12 cellular contexts compared by ENCODE assay signal in the genomic region with DNA sequence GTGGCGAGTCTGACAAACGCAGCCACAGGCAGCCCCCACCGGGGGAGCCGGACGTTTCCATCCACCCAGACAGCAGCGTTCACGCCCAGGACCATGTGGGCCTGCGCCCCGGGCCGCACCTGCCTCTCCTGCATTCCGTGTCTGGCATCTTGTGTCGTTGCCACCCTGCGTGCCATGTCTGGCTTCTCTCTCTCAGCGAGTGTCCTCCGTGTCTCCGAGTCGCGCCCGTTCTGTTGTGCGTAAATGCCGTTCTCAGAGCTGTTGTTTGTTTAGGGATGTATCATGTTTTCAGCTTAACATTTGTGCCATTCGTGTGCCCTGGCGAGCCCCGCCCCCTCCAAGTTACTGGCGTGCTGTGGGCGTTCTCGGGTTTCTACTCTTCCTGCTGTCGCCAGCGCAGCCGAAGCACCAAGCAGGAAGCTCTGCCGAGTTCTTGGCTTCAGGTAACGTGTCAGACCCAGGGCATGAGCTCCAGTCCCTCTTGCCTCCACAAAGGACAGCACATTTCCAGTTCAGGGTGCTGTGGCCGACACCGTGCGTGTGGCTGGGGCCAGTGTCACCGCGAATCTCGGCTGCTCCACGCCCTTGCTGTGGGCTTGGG. TPM values are rescaled to one million over a fixed set of nuclear protein-coding genes. Genes with fewer than 3 reads are reported as not detected.
DNase-seq lines count a peak whose midpoint lies in the region; ATAC-seq and TF ChIP-seq lines count a peak whose summit lies in the region.
"Had no signal": no experiment of that assay in that cellular context is flagged by ENCODE, and none has a peak within 500 bp of the region (broad histone marks: within the 10 kb centered on the region; RNA-seq: fewer than 3 reads in every experiment).

No MANE protein-coding gene starts in this region.

- H4K20me1 ChIP-seq in neural progenitor cell (ENCODE audit: low read depth): no peaks in the 10 kb centered on the region

- intact Hi-C loops in activated CD8-positive, alpha-beta T cell treated with anti-CD3 and anti-CD28 coated beads for 36 hours (cut with micrococcal nuclease): no loop called here

- DNase-seq in DMS53 (lab: John Stamatoyannopoulos, UW) (peak; percentile 83), NCI-H2029 (lab: John Stamatoyannopoulos, UW) (peak; percentile 81), neural progenitor cell (ENCODE audit: low spot score) (peak; percentile 31), islet precursor cell (no peak), cerebellar nuclear complex (lab: John Stamatoyannopoulos, UW) (no peak), foreskin keratinocyte (no peak)
- peak; percentile 60 for DNase-seq in activated CD8-positive, alpha-beta T cell treated with anti-CD3 and anti-CD28 coated beads for 36 hours
- DNase-seq: endodermal cell, HFFc6, immature natural killer cell had no signal

- peaks cover 16% of the 10 kb centered on the region for H3K4me1 Mint-ChIP-seq in activated CD8-positive, alpha-beta T cell treated with anti-CD3 and anti-CD28 coated beads for 36 hours (ENCODE audit: low read depth)
- peaks cover 10% of the 10 kb centered on the region for H3K4me1 Mint-ChIP-seq in neural progenitor cell
- H3K4me1 Mint-ChIP-seq: immature natural killer cell had no signal

- no peak for TF ChIP-seq CTCF in activated CD8-positive, alpha-beta T cell treated with anti-CD3 and anti-CD28 coated beads for 36 hours (IDR thresholded peaks at IDR 0.05)
- TF ChIP-seq CTCF in neural progenitor cell (IDR thresholded peaks at IDR 0.05) (no peak), foreskin keratinocyte (conservative IDR thresholded peaks at IDR 0.05) (no peak)

- H3K27ac Mint-ChIP-seq in activated CD8-positive, alpha-beta T cell treated with anti-CD3 and anti-CD28 coated beads for 36 hours: peak overlapping the region; percentile 36
- H3K27ac Mint-ChIP-seq in neural progenitor cell: no peak overlapping the region
- H3K27ac Mint-ChIP-seq: endodermal cell, HFFc6, immature natural killer cell had no signal

- ATAC-seq in activated CD8-positive, alpha-beta T cell treated with anti-CD3 and anti-CD28 coated beads for 36 hours: peak; percentile 55
- ATAC-seq in foreskin keratinocyte (no peak), GM18861 (IDR thresholded peaks at IDR 0.05; ENCODE audit: unreplicated experiment) (no peak)

- H3K36me3 ChIP-seq in neural progenitor cell: no peaks in the 10 kb centered on the region
- H3K36me3 ChIP-seq: vagina had no signal

- no peak overlapping the region for H3K4me3 Mint-ChIP-seq in activated CD8-positive, alpha-beta T cell treated with anti-CD3 and anti-CD28 coated beads for 36 hours
- H3K4me3 Mint-ChIP-seq in neural progenitor cell: no peak overlapping the region
- H3K4me3 Mint-ChIP-seq: endodermal cell, HFFc6, immature natural killer cell had no signal

- no peak overlapping the region for H3K4me2 ChIP-seq in neural progenitor cell

- H3K79me2 ChIP-seq in neural progenitor cell (ENCODE audit: low read depth): no peaks in the 10 kb centered on the region

- H3K27me3 ChIP-seq in neural progenitor cell (peaks cover 99% of the 10 kb centered on the region), foreskin keratinocyte (peaks cover 45% of the 10 kb centered on the region)
- H3K27me3 ChIP-seq: vagina had no signal

- POLR2A ChIA-PET in activated CD8-positive, alpha-beta T cell treated with anti-CD3 and anti-CD28 coated beads for 36 hours (lab: Charles Lee): no interaction called here

- H3K36me3 Mint-ChIP-seq in activated CD8-positive, alpha-beta T cell treated with anti-CD3 and anti-CD28 coated beads for 36 hours (ENCODE audit: low read depth): no peaks in the 10 kb centered on the region
- H3K36me3 Mint-ChIP-seq in neural progenitor cell: no peaks in the 10 kb centered on the region
- H3K36me3 Mint-ChIP-seq: immature natural killer cell had no signal

- no peak overlapping the region for H3K27ac ChIP-seq in neural progenitor cell
- H3K27ac ChIP-seq in foreskin keratinocyte: no peak overlapping the region
- H3K27ac ChIP-seq: vagina had no signal

- no peak overlapping the region for H3K4me3 ChIP-seq in neural progenitor cell
- H3K4me3 ChIP-seq: vagina had no signal

- CTCF ChIA-PET in activated CD8-positive, alpha-beta T cell treated with anti-CD3 and anti-CD28 coated beads for 36 hours (lab: Charles Lee): no interaction called here

- no peak overlapping the region for H3K9ac ChIP-seq in neural progenitor cell

- no peaks in the 10 kb centered on the region for H3F3A ChIP-seq in neural progenitor cell (ENCODE audit: low read depth)

- no peaks in the 10 kb centered on the region for H3K9me3 Mint-ChIP-seq in activated CD8-positive, alpha-beta T cell treated with anti-CD3 and anti-CD28 coated beads for 36 hours
- H3K9me3 Mint-ChIP-seq in neural progenitor cell: no peaks in the 10 kb centered on the region
- H3K9me3 Mint-ChIP-seq: HFFc6 had no signal

- H3K4me1 ChIP-seq in neural progenitor cell (no peaks in the 10 kb centered on the region), foreskin keratinocyte (no peaks in the 10 kb centered on the region)
- H3K4me1 ChIP-seq: vagina had no signal

- H3K27me3 Mint-ChIP-seq in activated CD8-positive, alpha-beta T cell treated with anti-CD3 and anti-CD28 coated beads for 36 hours: peaks cover 4% of the 10 kb centered on the region
- H3K27me3 Mint-ChIP-seq in neural progenitor cell (ENCODE audit: insufficient read depth, low read depth): peaks cover 24% of the 10 kb centered on the region

- no peaks in the 10 kb centered on the region for H3K9me3 ChIP-seq in neural progenitor cell (ENCODE audit: low read depth)
- H3K9me3 ChIP-seq: vagina had no signal

- no peak overlapping the region for H2AFZ ChIP-seq in neural progenitor cell (replicated peaks)

RNA-seq across cellular contexts. Expression of a gene that starts 34.6 kb away (rescaled TPM):
- total RNA-seq in activated CD8-positive, alpha-beta T cell treated with anti-CD3 and anti-CD28 coated beads for 36 hours: 10 to 100 TPM; 35.6 to 41.2 TPM
- 3.5 and 12.1 TPM in 2 replicates for total RNA-seq in neural progenitor cell (ENCODE audit: low replicate concordance)
- total RNA-seq in foreskin keratinocyte: 24.6 and 32.2 TPM in 2 replicates
- polyA plus RNA-seq in foreskin keratinocyte: 38.2 and 42.4 TPM in 2 replicates

RNA-seq across cellular contexts. Expression of a gene that starts 34.8 kb away (rescaled TPM):
- 10 to 100 TPM; 24.1 to 25.5 TPM for total RNA-seq in activated CD8-positive, alpha-beta T cell treated with anti-CD3 and anti-CD28 coated beads for 36 hours
- total RNA-seq in neural progenitor cell (ENCODE audit: low replicate concordance) (8.5 and 15.5 TPM in 2 replicates), foreskin keratinocyte (12.0 and 17.8 TPM in 2 replicates)
- 17.1 and 19.6 TPM in 2 replicates for polyA plus RNA-seq in foreskin keratinocyte

Comparison
In these comparisons a context has a peak if more than half of its experiments do, and no peak if none do; other contexts are left out.
1. DNase-seq: peak in DMS53 (single experiment), NCI-H2029 (single experiment), activated CD8-positive, alpha-beta T cell treated with anti-CD3 and anti-CD28 coated beads for 36 hours (single experiment) and neural progenitor cell (single experiment); none in islet precursor cell (single experiment), cerebellar nuclear complex (0 of 2) and foreskin keratinocyte (0 of 2).